Comparison of ENCODE assay signal across 1 cellular context in genomic region chr21:32562426-32562825, GRCh38.
TF ChIP-seq lines count a peak whose summit lies in the region.

No MANE protein-coding gene starts in this region.

TF ChIP-seq in SK-N-SH treated with all-trans-retinoic acid at 6 μM for 48 hours, 23 proteins besides CTCF, POLR2A, EP300 and RAD21 (continued from another document):
- TF ChIP-seq, protein P1, sequence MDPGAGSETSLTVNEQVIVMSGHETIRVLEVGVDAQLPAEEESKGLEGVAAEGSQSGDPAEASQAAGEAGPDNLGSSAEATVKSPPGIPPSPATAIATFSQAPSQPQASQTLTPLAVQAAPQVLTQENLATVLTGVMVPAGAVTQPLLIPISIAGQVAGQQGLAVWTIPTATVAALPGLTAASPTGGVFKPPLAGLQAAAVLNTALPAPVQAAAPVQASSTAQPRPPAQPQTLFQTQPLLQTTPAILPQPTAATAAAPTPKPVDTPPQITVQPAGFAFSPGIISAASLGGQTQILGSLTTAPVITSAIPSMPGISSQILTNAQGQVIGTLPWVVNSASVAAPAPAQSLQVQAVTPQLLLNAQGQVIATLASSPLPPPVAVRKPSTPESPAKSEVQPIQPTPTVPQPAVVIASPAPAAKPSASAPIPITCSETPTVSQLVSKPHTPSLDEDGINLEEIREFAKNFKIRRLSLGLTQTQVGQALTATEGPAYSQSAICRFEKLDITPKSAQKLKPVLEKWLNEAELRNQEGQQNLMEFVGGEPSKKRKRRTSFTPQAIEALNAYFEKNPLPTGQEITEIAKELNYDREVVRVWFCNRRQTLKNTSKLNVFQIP (CRISPR knock-in tag; IDR thresholded peaks at IDR 0.05; ENCODE audit: borderline replicate concordance, low read depth), result no peak
- TF ChIP-seq GLIS3 (CRISPR knock-in tag; IDR thresholded peaks at IDR 0.05), result no peak
- TF ChIP-seq OSR1 (CRISPR knock-in tag; IDR thresholded peaks at IDR 0.05), result no peak
